Comparison of ENCODE assay signal across 20 cellular contexts in the genomic region with DNA sequence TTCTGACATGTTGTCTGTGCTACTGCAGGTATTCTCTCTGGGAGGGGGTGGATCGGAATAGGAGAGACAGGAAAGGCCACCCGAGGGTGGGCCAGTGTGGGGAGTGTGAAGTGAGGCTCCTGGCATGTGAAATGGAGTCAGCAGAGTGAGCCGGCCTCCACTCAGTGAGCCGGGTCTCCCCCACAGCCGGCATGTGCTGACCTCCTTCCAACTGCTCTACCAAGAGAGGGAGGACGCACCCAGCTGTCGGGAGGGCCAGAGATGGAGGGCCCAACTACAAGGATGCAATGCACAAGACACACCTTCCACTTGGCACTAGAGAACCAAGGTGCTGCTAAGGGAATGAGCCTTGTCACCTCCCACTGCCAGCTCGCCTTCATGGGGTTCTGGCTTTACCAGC. TPM values are rescaled to one million over a fixed set of nuclear protein-coding genes. Genes with fewer than 3 reads are reported as not detected.
DNase-seq lines count a peak whose midpoint lies in the region; ATAC-seq and TF ChIP-seq lines count a peak whose summit lies in the region.
"Had no signal": no experiment of that assay in that cellular context is flagged by ENCODE, and none has a peak within 500 bp of the region (broad histone marks: within the 10 kb centered on the region; RNA-seq: fewer than 3 reads in every experiment).

No MANE protein-coding gene starts in this region.

- H3K36me3 Mint-ChIP-seq in naive B cell (peaks cover 0 to 4% of the 10 kb centered on the region in 2 donors), GM23338 (ENCODE audit: low read depth) (peaks cover 17% of the 10 kb centered on the region)

- H3K4me1 ChIP-seq in breast epithelium: no peaks in the 10 kb centered on the region
- peaks cover 2% of the 10 kb centered on the region for H3K4me1 ChIP-seq in GM23338 (ENCODE audit: insufficient read depth)

- H3K27me3 Mint-ChIP-seq in naive B cell: no peaks in the 10 kb centered on the region
- H3K27me3 Mint-ChIP-seq in GM23338 (ENCODE audit: insufficient read depth, low read depth, poor library complexity): peaks cover 2% of the 10 kb centered on the region
- H3K27me3 Mint-ChIP-seq: T-cell had no signal

- H3K27ac ChIP-seq in breast epithelium (peak overlapping the region; percentile 82 to 92), GM23338 (ENCODE audit: low read depth) (no peak overlapping the region)
- H3K27ac ChIP-seq: GM23248 had no signal

- H3K79me2 ChIP-seq in GM23338 (replicated peaks; ENCODE audit: insufficient read depth): no peaks in the 10 kb centered on the region

- H3K27ac Mint-ChIP-seq in naive B cell: peak overlapping the region in 1 of 6 donors; percentile 62
- H3K27ac Mint-ChIP-seq in GM23338: no peak overlapping the region
- H3K27ac Mint-ChIP-seq: activated naive CD4-positive, alpha-beta T cell treated with anti-CD3 and anti-CD28 coated beads, Interleukin-2, amount 10 ng/mL, durations not matched to agents 7 days and 5 days; activated T-cell treated with anti-CD3 and anti-CD28 coated beads, Interleukin-2, amount 50 U/mL, for 72 hours; T-cell had no signal

- H3K4me3 ChIP-seq in breast epithelium: no peak overlapping the region
- H3K4me3 ChIP-seq in lower leg skin (ENCODE audit: low read depth, poor library complexity, severe bottlenecking): no peak overlapping the region
- H3K4me3 ChIP-seq in GM23338: no peak overlapping the region
- H3K4me3 ChIP-seq: GM23248, tibial nerve had no signal

- no peaks in the 10 kb centered on the region for H4K20me1 ChIP-seq in GM23338 (replicated peaks; ENCODE audit: insufficient read depth)

- TF ChIP-seq CTCF in breast epithelium (IDR thresholded peaks at IDR 0.05): no peak
- TF ChIP-seq CTCF in lower leg skin (IDR thresholded peaks at IDR 0.05): no peak
- no peak for TF ChIP-seq CTCF in GM23338 (conservative IDR thresholded peaks at IDR 0.05; ENCODE audit: low read depth in 2 of 2)

- peaks cover 6% of the 10 kb centered on the region; the same call in 1 of the 2 replicates for H3F3A ChIP-seq in GM23338 (replicated peaks; ENCODE audit: low read depth)

- no peak overlapping the region for H3K4me2 ChIP-seq in GM23338

- H3K4me3 Mint-ChIP-seq in naive B cell (peak overlapping the region in 7 of 8 donors; percentile 5 to 93 (median 84)), GM23338 (no peak overlapping the region)
- H3K4me3 Mint-ChIP-seq: activated naive CD4-positive, alpha-beta T cell treated with anti-CD3 and anti-CD28 coated beads, Interleukin-2, amount 10 ng/mL, durations not matched to agents 7 days and 5 days; activated T-cell treated with anti-CD3 and anti-CD28 coated beads, Interleukin-2, amount 50 U/mL, for 72 hours had no signal

- H3K27me3 ChIP-seq in breast epithelium: no peaks in the 10 kb centered on the region
- H3K27me3 ChIP-seq in GM23338 (ENCODE audit: insufficient read depth): no peaks in the 10 kb centered on the region
- H3K27me3 ChIP-seq: tibial nerve had no signal

- H3K9me3 ChIP-seq in breast epithelium: no peaks in the 10 kb centered on the region
- H3K9me3 ChIP-seq: tibial nerve had no signal

- 74 to 78% methylated on average over 8 of the region's 8 CpGs for WGBS in lower leg skin, 2 donors

- H3K9me2 ChIP-seq in GM23338 (ENCODE audit: insufficient read depth): no peaks in the 10 kb centered on the region

- H3K36me3 ChIP-seq in breast epithelium (no peaks in the 10 kb centered on the region), GM23338 (ENCODE audit: insufficient read depth) (no peaks in the 10 kb centered on the region)

- ATAC-seq in naive B cell (ENCODE audit: low read depth in 2 of 2): no peak
- ATAC-seq in HG03135 (IDR thresholded peaks at IDR 0.05; ENCODE audit: unreplicated experiment): no peak
- no peak for ATAC-seq in GM23338
- ATAC-seq: activated T-cell treated with anti-CD3 and anti-CD28 coated beads, Interleukin-2, amount 50 U/mL, for 72 hours; HepG2; T-cell had no signal

- H3K4me1 Mint-ChIP-seq in naive B cell (peaks cover 14 to 44% (median 38%) of the 10 kb centered on the region in 3 donors), GM23338 (peaks cover 39% of the 10 kb centered on the region)

- no peak for TF ChIP-seq POLR2A in breast epithelium (IDR thresholded peaks at IDR 0.05)
- TF ChIP-seq POLR2A in lower leg skin (IDR thresholded peaks at IDR 0.05): no peak

- H3K9me3 Mint-ChIP-seq in naive B cell: peaks cover 0 to 7% (median 5%) of the 10 kb centered on the region in 7 donors
- peaks cover 7% of the 10 kb centered on the region; the same call in 1 of the 3 replicates for H3K9me3 Mint-ChIP-seq in GM23338

- no peak overlapping the region for H2AFZ ChIP-seq in GM23338
- H2AFZ ChIP-seq: GM23248 had no signal

- DNase-seq in NCI-H524 (lab: John Stamatoyannopoulos, UW) (peak; percentile 52 to 62), NCI-H524 treated with DMSO at 0.1 percent for 48 hours (lab: John Stamatoyannopoulos, UW) (no peak), breast epithelium (ENCODE audit: low spot score in 2 of 2) (no peak), naive B cell (no peak), lower leg skin (ENCODE audit: low spot score in 2 of 2) (no peak), HUDEP-2 (lab: John Stamatoyannopoulos, UW; ENCODE audit: unreplicated experiment in 76 of 76) (no peak), GM23338 (ENCODE audit: low spot score) (no peak)
- DNase-seq: activated CD4-positive, alpha-beta T cell treated with anti-CD3 and anti-CD28 coated beads for 48 hours; activated naive CD4-positive, alpha-beta T cell treated with anti-CD3 and anti-CD28 coated beads, Interleukin-2, amount 10 ng/mL, durations not matched to agents 7 days and 5 days; activated T-cell treated with anti-CD3 and anti-CD28 coated beads, Interleukin-2, amount 50 U/mL, for 72 hours; effector CD8-positive, alpha-beta T cell; NCI-H1417 treated with DMSO at 0.1 percent for 48 hours; NCI-H2107; small intestine; stimulated activated naive CD4-positive, alpha-beta T cell treated with Interleukin-2 at 50 U/mL for 16 hours; T-cell had no signal

- intact Hi-C loops in breast epithelium (cut with DNase I; ENCODE audit: low total_unique reads): no loop called here
- intact Hi-C loops in lower leg skin (cut with DNase I; ENCODE audit: low total_unique reads): no loop called here

TF ChIP-seq in GM23338, 12 proteins besides CTCF, POLR2A, EP300 and RAD21 (continues in another document):
- no peak for TF ChIP-seq JUNB (IDR thresholded peaks at IDR 0.05; ENCODE audit: unreplicated experiment)
- TF ChIP-seq ZNF331 (CRISPR knock-in tag; IDR thresholded peaks at IDR 0.05; ENCODE audit: low read depth): no peak
- TF ChIP-seq, protein P1, sequence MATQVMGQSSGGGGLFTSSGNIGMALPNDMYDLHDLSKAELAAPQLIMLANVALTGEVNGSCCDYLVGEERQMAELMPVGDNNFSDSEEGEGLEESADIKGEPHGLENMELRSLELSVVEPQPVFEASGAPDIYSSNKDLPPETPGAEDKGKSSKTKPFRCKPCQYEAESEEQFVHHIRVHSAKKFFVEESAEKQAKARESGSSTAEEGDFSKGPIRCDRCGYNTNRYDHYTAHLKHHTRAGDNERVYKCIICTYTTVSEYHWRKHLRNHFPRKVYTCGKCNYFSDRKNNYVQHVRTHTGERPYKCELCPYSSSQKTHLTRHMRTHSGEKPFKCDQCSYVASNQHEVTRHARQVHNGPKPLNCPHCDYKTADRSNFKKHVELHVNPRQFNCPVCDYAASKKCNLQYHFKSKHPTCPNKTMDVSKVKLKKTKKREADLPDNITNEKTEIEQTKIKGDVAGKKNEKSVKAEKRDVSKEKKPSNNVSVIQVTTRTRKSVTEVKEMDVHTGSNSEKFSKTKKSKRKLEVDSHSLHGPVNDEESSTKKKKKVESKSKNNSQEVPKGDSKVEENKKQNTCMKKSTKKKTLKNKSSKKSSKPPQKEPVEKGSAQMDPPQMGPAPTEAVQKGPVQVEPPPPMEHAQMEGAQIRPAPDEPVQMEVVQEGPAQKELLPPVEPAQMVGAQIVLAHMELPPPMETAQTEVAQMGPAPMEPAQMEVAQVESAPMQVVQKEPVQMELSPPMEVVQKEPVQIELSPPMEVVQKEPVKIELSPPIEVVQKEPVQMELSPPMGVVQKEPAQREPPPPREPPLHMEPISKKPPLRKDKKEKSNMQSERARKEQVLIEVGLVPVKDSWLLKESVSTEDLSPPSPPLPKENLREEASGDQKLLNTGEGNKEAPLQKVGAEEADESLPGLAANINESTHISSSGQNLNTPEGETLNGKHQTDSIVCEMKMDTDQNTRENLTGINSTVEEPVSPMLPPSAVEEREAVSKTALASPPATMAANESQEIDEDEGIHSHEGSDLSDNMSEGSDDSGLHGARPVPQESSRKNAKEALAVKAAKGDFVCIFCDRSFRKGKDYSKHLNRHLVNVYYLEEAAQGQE (IDR thresholded peaks at IDR 0.05; ENCODE audit: unreplicated experiment): no peak
- no peak for TF ChIP-seq NANOG (IDR thresholded peaks at IDR 0.05; ENCODE audit: borderline replicate concordance)
- TF ChIP-seq STAT1 (IDR thresholded peaks at IDR 0.05; ENCODE audit: unreplicated experiment): no peak
- TF ChIP-seq EZH2phosphoT487 (IDR thresholded peaks at IDR 0.05; ENCODE audit: unreplicated experiment): no peak
- TF ChIP-seq POLR2AphosphoS5 (IDR thresholded peaks at IDR 0.05; ENCODE audit: low read depth): no peak
- no peak for TF ChIP-seq EZH2 (IDR thresholded peaks at IDR 0.05; ENCODE audit: low read depth, unreplicated experiment)
- TF ChIP-seq ZNF114 (CRISPR knock-in tag; IDR thresholded peaks at IDR 0.05): no peak
- TF ChIP-seq CREB1 (CRISPR knock-in tag; IDR thresholded peaks at IDR 0.05; ENCODE audit: low read depth): no peak

RNA-seq across cellular contexts. Expression of a gene that starts 28.2 kb away (rescaled TPM):
- total RNA-seq in breast epithelium (10 to 100 TPM; 25.4 to 47.5 (median 42.3) TPM), lower leg skin (100 to 1,000 TPM; 116 to 174 (median 150) TPM)
- polyA plus RNA-seq in naive B cell (ENCODE audit: low read depth in 6 of 6) (10 to 100 TPM; 11.1 to 31.9 (median 15.0) TPM), GM23338 (2016; fragmentation: Nextera tagmentation; extraction: Ambion mirVana) (38.5 and 41.7 TPM in 2 replicates)
- total RNA-seq in GM23338 (2014; rRNA removed; shearing (Covaris generic)): 56.4 and 66.2 TPM in 2 replicates

RNA-seq across cellular contexts. Expression of a gene that starts 58.1 kb away (rescaled TPM):
- total RNA-seq in breast epithelium (10 to 100 TPM; 25.9 to 37.9 (median 29.5) TPM), lower leg skin (100 to 1,000 TPM; 478 to 742 (median 566) TPM)
- polyA plus RNA-seq in naive B cell (ENCODE audit: low read depth in 6 of 6) (10 to 100 TPM in 2 of 6 donors, 1 to 10 TPM in 4; 7.4 to 13.4 (median 8.6) TPM), GM23338 (2016; fragmentation: Nextera tagmentation; extraction: Ambion mirVana) (30.2 and 30.3 TPM in 2 replicates)
- 50.8 and 55.1 TPM in 2 replicates for total RNA-seq in GM23338 (2014; rRNA removed; shearing (Covaris generic))

Comparison
In these comparisons a context has a peak if more than half of its experiments do, and no peak if none do; other contexts are left out.
1. DNase-seq: peak in NCI-H524 (2 of 2); none in NCI-H524 treated with DMSO at 0.1 percent for 48 hours (single experiment), breast epithelium (0 of 2), naive B cell (single experiment), lower leg skin (0 of 2), HUDEP-2 (0 of 76) and GM23338 (single experiment).